In the genomic region with DNA sequence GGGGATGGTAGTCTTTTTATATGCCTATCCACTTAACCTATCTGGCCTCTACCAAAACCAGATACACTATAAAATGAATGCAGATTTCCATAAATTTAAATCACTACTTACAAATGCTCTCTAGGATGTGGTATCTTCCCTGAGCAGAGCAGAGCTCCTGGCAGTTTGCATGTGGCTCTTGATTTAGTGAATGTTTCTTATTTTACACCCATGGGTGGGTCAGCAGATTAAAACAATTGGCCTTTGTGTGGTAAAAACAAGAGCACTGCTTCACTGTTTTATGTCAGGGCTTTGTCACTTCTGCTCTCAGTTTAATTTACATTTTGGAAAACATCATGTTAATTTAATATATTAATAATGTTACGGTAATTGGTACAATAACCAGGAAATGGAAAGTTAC, we compare ENCODE assay signal across 14 cellular contexts. TPM values are rescaled to one million over a fixed set of nuclear protein-coding genes. Genes with fewer than 3 reads are reported as not detected.
A peak's percentile ranks its signal among the peaks of the same experiment; 100 is the strongest.
DNase-seq lines count a peak whose midpoint lies in the region; ATAC-seq and TF ChIP-seq lines count a peak whose summit lies in the region.
"Had no signal": no experiment of that assay in that cellular context is flagged by ENCODE, and none has a peak within 500 bp of the region (broad histone marks: within the 10 kb centered on the region; RNA-seq: fewer than 3 reads in every experiment).

No MANE protein-coding gene starts in this region.

- no peaks in the 10 kb centered on the region for H3K9me3 ChIP-seq in mucosa of descending colon
- no peaks in the 10 kb centered on the region for H3K9me3 ChIP-seq in transverse colon

- in situ Hi-C loops in transverse colon (cut with MboI; ENCODE audit: low pct_ligation_motif_present in 1 of 4, low pct_unique_long_range_greater_than_20kb in 1 of 4, low sequenced_read_pairs in 3 of 4) = loop anchor here in 3 of 4 donors (5.0 kb wide), 1 partner anchor 55 kb away; no protein-coding TSS in a partner anchor

- intact Hi-C loops in mucosa of descending colon (cut with DNase I, micrococcal nuclease) = no loop called here
- intact Hi-C loops in transverse colon (cut with DNase I; ENCODE audit: low total_unique reads) = no loop called here

- no peaks in the 10 kb centered on the region for H3K27me3 ChIP-seq in transverse colon

- peak; percentile 67 for ATAC-seq in mucosa of descending colon
- ATAC-seq: Panc1 had no signal

- WGBS in transverse colon (ENCODE audit: low coverage in 1 of 2), 2 donors = 33 to 67% methylated on average over 1 of the region's 1 CpG

- no peak for TF ChIP-seq POLR2A in transverse colon (IDR thresholded peaks at IDR 0.05)

- peak overlapping the region; percentile 61 to 73 (median 69) for H3K27ac ChIP-seq in transverse colon

- DNase-seq in NCI-H526 (lab: John Stamatoyannopoulos, UW) = peak; percentile 90 to 92
- DNase-seq in foreskin melanocyte = peak; percentile 72
- peak in 1 of 3 donors; percentile 39 for DNase-seq in mucosa of descending colon
- DNase-seq in transverse colon = peak; percentile 16
- no peak for DNase-seq in GM10266 (ENCODE audit: extremely low spot score)
- DNase-seq in activated effector memory CD4-positive, alpha-beta T cell treated with Interleukin-2 at 50 U/mL for 16 hours = no peak
- no peak for DNase-seq in MV-4-11 (lab: John Stamatoyannopoulos, UW)
- DNase-seq: ACHN, AML-193, H9, NCI-H146, NCI-H2081 had no signal

- no peak overlapping the region for H3K4me3 ChIP-seq in mucosa of descending colon
- no peak overlapping the region for H3K4me3 ChIP-seq in transverse colon

- H3K36me3 ChIP-seq in mucosa of descending colon (ENCODE audit: low read depth) = no peaks in the 10 kb centered on the region
- no peaks in the 10 kb centered on the region for H3K36me3 ChIP-seq in transverse colon

- H3K4me1 ChIP-seq in mucosa of descending colon (ENCODE audit: low read depth) = no peaks in the 10 kb centered on the region
- peaks cover 0 to 24% (median 14%) of the 10 kb centered on the region in 4 donors for H3K4me1 ChIP-seq in transverse colon

- no peak for TF ChIP-seq CTCF in mucosa of descending colon (IDR thresholded peaks at IDR 0.05)
- TF ChIP-seq CTCF in transverse colon (IDR thresholded peaks at IDR 0.05) = no peak
- TF ChIP-seq CTCF in GM10266 (IDR thresholded peaks at IDR 0.05; ENCODE audit: control insufficient read depth, insufficient read depth, low read depth, missing control alignments) = no peak

- no peak for TF ChIP-seq EP300 in transverse colon (IDR thresholded peaks at IDR 0.05; ENCODE audit: low read depth)

RNA-seq across cellular contexts. Expression of gene TAS2R19, which starts 5.5 kb away (rescaled TPM):
- total RNA-seq in mucosa of descending colon (1 to 10 TPM; 2.1 to 6.8 (median 2.3) TPM), transverse colon (1 to 10 TPM; 1.4 to 9.2 (median 5.0) TPM)

RNA-seq across cellular contexts. Expression of gene TAS2R31, which starts 14.3 kb away (rescaled TPM):
- total RNA-seq in mucosa of descending colon (1 to 10 TPM; 2.6 to 8.1 (median 3.5) TPM), transverse colon (10 to 100 TPM in 3 of 4 donors, 1 to 10 TPM in 1; 4.5 to 27.5 (median 15.0) TPM)

RNA-seq across cellular contexts. Expression of gene TAS2R20, which starts 18.8 kb away (rescaled TPM):
- total RNA-seq in mucosa of descending colon (1 to 10 TPM; 1.6 to 3.9 (median 1.7) TPM), transverse colon (1 to 10 TPM in 3 of 4 donors, not detected in 1; 2.6 to 6.0 (median 5.6) TPM)

RNA-seq across cellular contexts. Expression of gene TAS2R50, which starts 30.2 kb away (rescaled TPM):
- total RNA-seq in mucosa of descending colon = 1 to 10 TPM in 2 of 3 donors, under 1 TPM in 1; 0.92 to 3.7 (median 1.5) TPM
- total RNA-seq in transverse colon = 1 to 10 TPM in 3 of 4 donors, not detected in 1; 4.1 to 7.1 (median 4.9) TPM

RNA-seq across cellular contexts. Expression of gene TAS2R46, which starts 45.2 kb away (rescaled TPM):
- total RNA-seq in mucosa of descending colon (1 to 10 TPM in 1 of 3 donors, under 1 TPM in 2; 0.87 to 4.2 (median 0.98) TPM), transverse colon (1 to 10 TPM in 2 of 4 donors, not detected in 2; 2.4 to 3.8 TPM)
- total RNA-seq: HT1080 had no signal

Comparison
In these comparisons a context has a peak if more than half of its experiments do, and no peak if none do; other contexts are left out.
1. DNase-seq: peak in NCI-H526 (2 of 2), foreskin melanocyte (single experiment) and transverse colon (single experiment); none in GM10266 (single experiment), activated effector memory CD4-positive, alpha-beta T cell treated with Interleukin-2 at 50 U/mL for 16 hours (single experiment) and MV-4-11 (single experiment).